ENCODE assay signal across 16 cellular contexts in genomic region chr2:72794572-72794971, GRCh38. TPM values are rescaled to one million over a fixed set of nuclear protein-coding genes. Genes with fewer than 3 reads are reported as not detected.
DNase-seq lines count a peak whose midpoint lies in the region; ATAC-seq, FAIRE-seq and TF ChIP-seq lines count a peak whose summit lies in the region.
"Had no signal": no experiment of that assay in that cellular context is flagged by ENCODE, and none has a peak within 500 bp of the region (broad histone marks: within the 10 kb centered on the region; RNA-seq: fewer than 3 reads in every experiment).

No MANE protein-coding gene starts in this region.

- intact Hi-C loops in HepG2 (cut with micrococcal nuclease; ENCODE audit: unreplicated experiment), result no loop called here
- intact Hi-C loops in right lobe of liver (cut with DNase I), result no loop called here

- TF ChIP-seq POLR2A in HepG2 (IDR thresholded peaks at IDR 0.05; ENCODE audit: insufficient read depth in 1 of 2, low read depth in 2 of 2, low read length in 2 of 2) (no peak), right lobe of liver (IDR thresholded peaks at IDR 0.05) (no peak)

- CTCF ChIA-PET in HepG2 (lab: Yijun Ruan, JAX; ENCODE audit: low intra/inter-chr PET ratio, low total read pairs), result no interaction called here

- POLR2A ChIA-PET in HepG2 (lab: Yijun Ruan, JAX), result no interaction called here

- WGBS in HepG2 (ENCODE audit: low lambda C conversion rate), result 83% methylated on average over 1 of the region's 1 CpG
- 50% methylated on average over 1 of the region's 1 CpG for WGBS in right lobe of liver (ENCODE audit: insufficient coverage, low coverage, low lambda C conversion rate, missing lambda C conversion rate)

- no peak overlapping the region for H3K27ac ChIP-seq in HepG2 (ENCODE audit: extremely low read length, insufficient read depth, low read length)
- no peak overlapping the region for H3K27ac ChIP-seq in right lobe of liver
- H3K27ac ChIP-seq in MM.1S (ENCODE audit: low read length), result no peak overlapping the region
- H3K27ac ChIP-seq: stomach had no signal

- TF ChIP-seq RAD21 in HepG2 (CRISPR knock-in tag; IDR thresholded peaks at IDR 0.05), result no peak

- no TSS peak for BruUV-seq in HepG2 (replicated peaks; lab: Mats Ljungman, UMichigan)

- H4K20me1 ChIP-seq in HepG2 (ENCODE audit: insufficient read depth, low read length) (peaks cover 1% of the 10 kb centered on the region; the same call in 1 of the 2 replicates), MM.1S (ENCODE audit: insufficient read depth, low read length) (no peaks in the 10 kb centered on the region)

- TF ChIP-seq CTCF in HepG2 (CRISPR knock-in tag; IDR thresholded peaks at IDR 0.05), result no peak
- no peak for TF ChIP-seq CTCF in right lobe of liver (IDR thresholded peaks at IDR 0.05)
- TF ChIP-seq CTCF in fibroblast of villous mesenchyme (IDR thresholded peaks at IDR 0.05; ENCODE audit: insufficient read depth, low read depth, low read length), result no peak
- no peak for TF ChIP-seq CTCF in MM.1S (IDR thresholded peaks at IDR 0.05; ENCODE audit: low read length)

- H3K36me3 ChIP-seq in HepG2 (replicated peaks in 1 of 2; ENCODE audit: control insufficient read depth in 1 of 2, insufficient read depth in 2 of 2, low read length in 2 of 2) (no peaks in the 10 kb centered on the region), right lobe of liver (no peaks in the 10 kb centered on the region), MM.1S (replicated peaks; ENCODE audit: insufficient read depth, low read length) (no peaks in the 10 kb centered on the region)
- H3K36me3 ChIP-seq: stomach had no signal

- no peak overlapping the region for H3K9ac ChIP-seq in HepG2 (ENCODE audit: insufficient read depth, low read depth, low read length)
- no peak overlapping the region for H3K9ac ChIP-seq in MM.1S (ENCODE audit: low read length)

- H2AFZ ChIP-seq in HepG2 (ENCODE audit: low read length), result no peak overlapping the region
- no peak overlapping the region for H2AFZ ChIP-seq in MM.1S (ENCODE audit: low read length)

- in situ Hi-C loops in HepG2 (cut with HindIII; ENCODE audit: extremely low pct_ligation_motif_present, low pct_unique_long_range_greater_than_20kb), result no loop called here

- ATAC-seq in HepG2 (no peak), right lobe of liver (no peak), HG02759 (IDR thresholded peaks at IDR 0.05; ENCODE audit: unreplicated experiment) (no peak)
- ATAC-seq: activated T-cell treated with anti-CD3 and anti-CD28 coated beads, Interleukin-2, amount 50 U/mL, for 4 hours had no signal

- no peaks in the 10 kb centered on the region for H3F3A ChIP-seq in MM.1S (ENCODE audit: insufficient read depth, low read length)

- H3K79me2 ChIP-seq in HepG2 (ENCODE audit: insufficient read depth, low read length), result no peaks in the 10 kb centered on the region
- no peaks in the 10 kb centered on the region for H3K79me2 ChIP-seq in MM.1S (ENCODE audit: low read length)

- H3K27me3 ChIP-seq in HepG2 (ENCODE audit: control insufficient read depth in 1 of 2, insufficient read depth in 2 of 2, low read length in 2 of 2), result no peaks in the 10 kb centered on the region
- H3K27me3 ChIP-seq in right lobe of liver, result no peaks in the 10 kb centered on the region
- no peaks in the 10 kb centered on the region for H3K27me3 ChIP-seq in MM.1S (replicated peaks; ENCODE audit: insufficient read depth, low read length)
- H3K27me3 ChIP-seq: dorsolateral prefrontal cortex, stomach had no signal

- H3K4me1 ChIP-seq in HepG2 (ENCODE audit: insufficient read depth, low read length), result no peaks in the 10 kb centered on the region; the same call in 1 of the 2 replicates
- H3K4me1 ChIP-seq in right lobe of liver, result no peaks in the 10 kb centered on the region
- H3K4me1 ChIP-seq in MM.1S (ENCODE audit: low read length), result peaks cover 9% of the 10 kb centered on the region

- H3K4me3 ChIP-seq in HepG2 (replicated peaks in 1 of 3; ENCODE audit: insufficient read depth in 1 of 3, low read depth in 2 of 3, low read length in 3 of 3), result no peak overlapping the region
- H3K4me3 ChIP-seq in right lobe of liver, result no peak overlapping the region
- H3K4me3 ChIP-seq in fibroblast of villous mesenchyme (ENCODE audit: low read depth, low read length), result no peak overlapping the region
- no peak overlapping the region for H3K4me3 ChIP-seq in MM.1S (ENCODE audit: low read length)
- H3K4me3 ChIP-seq: dorsolateral prefrontal cortex, stomach had no signal

- no peak overlapping the region for H3K4me2 ChIP-seq in HepG2 (ENCODE audit: low read depth, low read length)
- H3K4me2 ChIP-seq in MM.1S (ENCODE audit: low read depth, low read length), result no peak overlapping the region

- no peaks in the 10 kb centered on the region for H3K9me3 ChIP-seq in HepG2 (ENCODE audit: low read length)
- no peaks in the 10 kb centered on the region for H3K9me3 ChIP-seq in right lobe of liver
- H3K9me3 ChIP-seq in MM.1S (replicated peaks; ENCODE audit: insufficient read depth, low read length), result no peaks in the 10 kb centered on the region
- H3K9me3 ChIP-seq: stomach had no signal

- no peaks in the 10 kb centered on the region for H3K9me2 ChIP-seq in MM.1S (replicated peaks; ENCODE audit: insufficient read depth, low read length)

- DNase-seq in HepG2 (ENCODE audit: low spot score) (no peak), right lobe of liver (no peak), RPMI7951 (ENCODE audit: low read depth) (peak; percentile 18), fibroblast of villous mesenchyme (ENCODE audit: low read depth) (peak; percentile 4), MM.1S (no peak), globus pallidus (ENCODE audit: low spot score) (no peak)
- no peak for DNase-seq in activated CD4-positive, CD25-positive, alpha-beta regulatory T cell treated with anti-CD3 and anti-CD28 coated beads, Interleukin-2, amount 50 U/mL, for 72 hours
- DNase-seq: activated CD4-positive, alpha-beta T cell treated with anti-CD3 and anti-CD28 coated beads for 48 hours; activated T-cell treated with anti-CD3 and anti-CD28 coated beads, Interleukin-2, amount 50 U/mL, for 4 hours; dorsolateral prefrontal cortex; NCI-H1694 treated with DMSO at 0.1 percent for 48 hours; NCI-H69; occipital lobe; stomach had no signal

- TF ChIP-seq EP300 in HepG2 (IDR thresholded peaks at IDR 0.05; ENCODE audit: low read depth in 2 of 2, low read length in 2 of 2), result no peak
- TF ChIP-seq EP300 in HepG2 (CRISPR knock-in tag; IDR thresholded peaks at IDR 0.05; ENCODE audit: borderline replicate concordance), result no peak

- no peak for FAIRE-seq in HepG2 (lab: Jason Lieb, UNC)
- FAIRE-seq: RCC 7860 had no signal

TF ChIP-seq in HepG2, 621 proteins besides CTCF, POLR2A, EP300 and RAD21:
- no peak for TF ChIP-seq FUBP1 (CRISPR knock-in tag; IDR thresholded peaks at IDR 0.05; ENCODE audit: borderline replicate concordance)
- 0 out of 2 replicates have a peak, but pooled peaks have one; percentile 10 for TF ChIP-seq ATM (IDR thresholded peaks at IDR 0.05; ENCODE audit: borderline replicate concordance)
- no peak for TF ChIP-seq HNRNPLL (IDR thresholded peaks at IDR 0.05; ENCODE audit: low read depth, low read length, poor library complexity, severe bottlenecking)

RNA-seq across cellular contexts. Expression of gene EXOC6B, which starts 31.3 kb away (rescaled TPM):
- total RNA-seq in HepG2 (2016; rRNA removed; fragmentation: Illumina TruSeq; extraction: Trizol), result 15.9 and 28.4 TPM in 2 replicates
- 21.5 and 21.7 TPM in 2 replicates for total RNA-seq in HepG2 (2016; cell fraction: cytosol; rRNA removed; fragmentation: Illumina TruSeq; extraction: Trizol; ENCODE audit: low read depth)
- total RNA-seq in HepG2 (2016; cell fraction: insoluble cytoplasmic fraction; rRNA removed; fragmentation: Illumina TruSeq; extraction: Trizol), result 15.1 and 26.4 TPM in 2 replicates
- total RNA-seq in HepG2 (2016; cell fraction: membrane; rRNA removed; fragmentation: Illumina TruSeq; extraction: Trizol), result 6.5 and 7.7 TPM in 2 replicates
- total RNA-seq in HepG2 (2016; cell fraction: nucleus; rRNA removed; fragmentation: Illumina TruSeq; extraction: Trizol), result 27.6 and 32.1 TPM in 2 replicates
- polyA plus RNA-seq in HepG2 (2011; rRNA removed), result 9.1 and 10.0 TPM in 2 replicates
- 6.7 and 7.0 TPM in 2 replicates for polyA plus RNA-seq in HepG2 (2011; cell fraction: cytosol; rRNA removed)
- 10.0 and 10.7 TPM in 2 replicates for polyA plus RNA-seq in HepG2 (2011; cell fraction: nucleus; rRNA removed)
- polyA plus RNA-seq in HepG2 (2012), result 6.2 and 7.1 TPM in 2 replicates
- polyA plus RNA-seq in HepG2 (2016; cell fraction: cytosol; fragmentation: Illumina TruSeq; extraction: Trizol; ENCODE audit: low read depth), result 0.36 and 0.58 TPM in 2 replicates
- 17.2 and 17.6 TPM in 2 replicates for polyA plus RNA-seq in HepG2 (2016; cell fraction: insoluble cytoplasmic fraction; fragmentation: Illumina TruSeq; extraction: Trizol; ENCODE audit: low read depth)
- polyA plus RNA-seq in HepG2 (2016; cell fraction: membrane; fragmentation: Illumina TruSeq; extraction: Trizol; ENCODE audit: low read depth), result 1.5 and 1.7 TPM in 2 replicates
- 12.3 and 13.8 TPM in 2 replicates for polyA plus RNA-seq in HepG2 (2016; cell fraction: nucleus; fragmentation: Illumina TruSeq; extraction: Trizol; ENCODE audit: insufficient read depth, low read depth)
- polyA minus RNA-seq in HepG2 (2011; rRNA and poly(A)+ RNA removed; ENCODE audit: low replicate concordance), result 31.1 and 34.5 TPM in 2 replicates
- 19.1 and 24.2 TPM in 2 replicates for polyA minus RNA-seq in HepG2 (2011; cell fraction: cytosol; rRNA and poly(A)+ RNA removed)
- polyA minus RNA-seq in HepG2 (2011; cell fraction: nucleus; rRNA and poly(A)+ RNA removed), result 53.9 and 61.8 TPM in 2 replicates
- 10 to 100 TPM in 2 of 6 experiments, 1 to 10 TPM in 4; 7.8 to 15.1 (median 9.1) TPM for total RNA-seq in right lobe of liver
- total RNA-seq in RPMI7951 (2014; rRNA removed; shearing (Covaris generic)), result 9.7 and 9.9 TPM in 2 replicates
- 27.4 and 40.2 TPM in 2 replicates for total RNA-seq in fibroblast of villous mesenchyme

Comparison
In these comparisons a context has a peak if more than half of its experiments do, and no peak if none do; other contexts are left out.
1. DNase-seq: peak in RPMI7951 (single experiment) and fibroblast of villous mesenchyme (single experiment); none in HepG2 (single experiment), right lobe of liver (0 of 3), MM.1S (single experiment), activated CD4-positive, CD25-positive, alpha-beta regulatory T cell treated with anti-CD3 and anti-CD28 coated beads, Interleukin-2, amount 50 U/mL, for 72 hours (single experiment) and globus pallidus (single experiment).